26 cellular contexts compared by ENCODE assay signal in genomic region chr13:104841110-104841509, GRCh38.
"Had no signal": no experiment of that assay in that cellular context is flagged by ENCODE, and none has a peak within 500 bp of the region (broad histone marks: within the 10 kb centered on the region; RNA-seq: fewer than 3 reads in every experiment).

No MANE protein-coding gene starts in this region.

- H3K27me3 Mint-ChIP-seq: dendritic cell treated with granulocyte-macrophage colony-stimulating factor and Interleukin-4, amounts not matched to agents 40 ng/mL and 50 ng/mL, for 4 days; effector memory CD8-positive, alpha-beta T cell had no signal

- H3K79me2 ChIP-seq: hepatocyte had no signal

- H3K27ac ChIP-seq: colonic mucosa, coronary artery, dorsolateral prefrontal cortex, epithelial cell of prostate, esophagus muscularis mucosa, esophagus squamous epithelium, foreskin keratinocyte, gastrocnemius medialis, gastroesophageal sphincter, heart left ventricle, heart right ventricle, hepatocyte had no signal

- H3K36me3 ChIP-seq: colonic mucosa, esophagus muscularis mucosa, esophagus squamous epithelium, gastrocnemius medialis, gastroesophageal sphincter, heart left ventricle, heart right ventricle had no signal

- H3K9me3 Mint-ChIP-seq: dendritic cell treated with granulocyte-macrophage colony-stimulating factor and Interleukin-4, amounts not matched to agents 40 ng/mL and 50 ng/mL, for 4 days; endodermal cell had no signal

- H3K4me1 ChIP-seq: colonic mucosa, esophagus muscularis mucosa, esophagus squamous epithelium, foreskin keratinocyte, gastrocnemius medialis, gastroesophageal sphincter, heart left ventricle, heart right ventricle had no signal

- H2AFZ ChIP-seq: hepatocyte had no signal

- DNase-seq: colonic mucosa; cortex of kidney; dermis blood vessel endothelial cell; dorsolateral prefrontal cortex; effector CD4-positive, alpha-beta T cell; effector CD8-positive, alpha-beta T cell; effector memory CD4-positive, alpha-beta T cell; effector memory CD8-positive, alpha-beta T cell; endodermal cell; erythroblast; esophagus squamous epithelium; foreskin fibroblast; foreskin keratinocyte; foreskin melanocyte; gastrocnemius medialis; glutamatergic neuron; head of caudate nucleus; heart left ventricle; heart right ventricle had no signal

- H3K9me3 ChIP-seq: colonic mucosa, esophagus muscularis mucosa, esophagus squamous epithelium, gastrocnemius medialis, gastroesophageal sphincter had no signal

- H3K27me3 ChIP-seq: colonic mucosa, dorsolateral prefrontal cortex, esophagus muscularis mucosa, esophagus squamous epithelium, foreskin keratinocyte, gastrocnemius medialis, gastroesophageal sphincter, heart left ventricle, hepatocyte had no signal

- ATAC-seq: effector memory CD8-positive, alpha-beta T cell; esophagus mucosa; foreskin keratinocyte; gastrocnemius medialis; gastroesophageal sphincter; heart left ventricle; heart right ventricle had no signal

- H3K4me3 ChIP-seq: colonic mucosa, coronary artery, dorsolateral prefrontal cortex, esophagus muscularis mucosa, esophagus squamous epithelium, gastrocnemius medialis, gastroesophageal sphincter, heart left ventricle, heart right ventricle, hepatocyte had no signal

- H3K4me3 Mint-ChIP-seq: dendritic cell treated with granulocyte-macrophage colony-stimulating factor and Interleukin-4, amounts not matched to agents 40 ng/mL and 50 ng/mL, for 4 days; effector memory CD8-positive, alpha-beta T cell; endodermal cell had no signal

- H3K4me2 ChIP-seq: hepatocyte had no signal

- H3K27ac Mint-ChIP-seq: dendritic cell treated with granulocyte-macrophage colony-stimulating factor and Interleukin-4, amounts not matched to agents 40 ng/mL and 50 ng/mL, for 4 days; effector memory CD8-positive, alpha-beta T cell; endodermal cell had no signal
